Comparison of ENCODE assay signal across 8 cellular contexts in the genomic region with DNA sequence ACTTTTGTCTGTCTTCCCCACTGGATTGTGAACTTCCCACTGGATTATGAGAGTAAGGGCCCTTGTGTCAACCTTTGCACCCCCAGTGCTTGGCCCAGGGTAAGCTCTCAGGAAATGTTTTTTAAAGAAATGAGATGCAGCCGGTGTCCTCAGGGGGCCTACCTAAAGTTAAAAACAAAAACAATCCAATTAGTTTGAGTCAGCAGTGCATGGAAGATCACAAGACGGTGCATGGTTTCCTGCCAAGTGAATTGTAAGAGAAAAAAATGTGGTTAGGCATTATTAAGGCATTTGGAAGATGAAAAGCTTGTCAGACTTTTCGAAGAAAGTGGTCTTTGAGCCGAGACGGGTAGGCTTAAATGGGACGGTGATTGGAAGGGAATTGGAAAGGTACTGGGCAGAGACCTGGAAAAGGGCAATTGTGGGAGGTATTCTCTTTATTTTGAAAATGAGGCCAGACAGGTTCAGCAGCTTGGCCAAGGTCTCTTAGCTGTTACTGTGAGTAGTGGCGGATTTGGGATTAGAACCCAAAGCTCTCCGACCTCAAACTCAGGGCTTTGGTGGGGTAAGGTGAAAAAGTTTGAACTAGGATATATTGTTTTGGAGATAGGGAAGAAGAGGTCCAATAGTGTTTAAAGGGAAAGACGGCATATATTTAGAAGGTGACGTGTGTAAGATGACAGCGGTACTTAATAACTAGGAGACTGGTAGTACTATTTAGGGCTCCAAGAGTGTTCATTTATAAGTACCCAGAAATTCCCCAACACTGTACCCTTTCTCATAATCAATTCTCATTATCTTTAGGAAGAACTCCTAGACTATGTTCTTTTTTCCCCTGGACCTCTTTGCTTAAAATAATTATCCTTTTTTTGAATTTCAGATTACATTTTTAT. TPM values are rescaled to one million over a fixed set of nuclear protein-coding genes. Genes with fewer than 3 reads are reported as not detected.
DNase-seq lines count a peak whose midpoint lies in the region; ATAC-seq and TF ChIP-seq lines count a peak whose summit lies in the region.

No MANE protein-coding gene starts in this region.

- peak overlapping the region; percentile 96 for H3K27ac Mint-ChIP-seq in activated naive CD4-positive, alpha-beta T cell treated with anti-CD3 and anti-CD28 coated beads for 36 hours

- peak overlapping the region; percentile 99 for H3K4me3 Mint-ChIP-seq in activated naive CD4-positive, alpha-beta T cell treated with anti-CD3 and anti-CD28 coated beads for 36 hours

- H3K27ac ChIP-seq in KOPT-K1 (ENCODE audit: low read depth, low read length, poor library complexity, severe bottlenecking), result peak overlapping the region; percentile 81

- peaks cover 21% of the 10 kb centered on the region for H3K36me3 Mint-ChIP-seq in activated naive CD4-positive, alpha-beta T cell treated with anti-CD3 and anti-CD28 coated beads for 36 hours (ENCODE audit: low read depth)

- in situ Hi-C loops in KBM-7 (cut with MboI; ENCODE audit: low pct_unique_long_range_greater_than_20kb, low sequenced_read_pairs), result no loop called here

- CTCF ChIA-PET in activated naive CD4-positive, alpha-beta T cell treated with anti-CD3 and anti-CD28 coated beads for 36 hours (lab: Charles Lee), result interaction anchor here (1.1 to 1.6 kb wide), 3 partner anchors 12 to 16 kb away, joined by 3 to 6 read pairs (median 4); no protein-coding TSS in a partner anchor

- peak; percentile 27 for ATAC-seq in GM21526 (IDR thresholded peaks at IDR 0.05; ENCODE audit: low FRiP score, unreplicated experiment)
- ATAC-seq in omental fat pad (ENCODE audit: low FRiP score), result peak; percentile 69

- intact Hi-C loops in activated naive CD4-positive, alpha-beta T cell treated with anti-CD3 and anti-CD28 coated beads for 36 hours (cut with micrococcal nuclease), result loop anchor here (1.0 to 10.0 kb wide), 8 partner anchors 14 to 1550 kb away; a partner anchor contains a TSS

- peaks cover 48% of the 10 kb centered on the region for H3K4me1 Mint-ChIP-seq in activated naive CD4-positive, alpha-beta T cell treated with anti-CD3 and anti-CD28 coated beads for 36 hours (ENCODE audit: low read depth)

- no peaks in the 10 kb centered on the region for H3K9me3 Mint-ChIP-seq in activated naive CD4-positive, alpha-beta T cell treated with anti-CD3 and anti-CD28 coated beads for 36 hours

- DNase-seq in D341Med (ENCODE audit: low spot score) (peak; percentile 51), globus pallidus (ENCODE audit: low spot score) (peak; percentile 33), omental fat pad (ENCODE audit: low spot score) (no peak), activated gamma-delta T cell treated with Interleukin-2 at 50 U/mL for 16 hours (no peak), KBM-7 (no peak)
- DNase-seq in activated naive CD4-positive, alpha-beta T cell treated with anti-CD3 and anti-CD28 coated beads for 36 hours, result peak; percentile 65

- no peaks in the 10 kb centered on the region for H3K27me3 Mint-ChIP-seq in activated naive CD4-positive, alpha-beta T cell treated with anti-CD3 and anti-CD28 coated beads for 36 hours (ENCODE audit: low read depth)

- TF ChIP-seq CTCF in omental fat pad (IDR thresholded peaks at IDR 0.05), result no peak

- peaks cover 9% of the 10 kb centered on the region for H3K36me3 ChIP-seq in KOPT-K1 (ENCODE audit: insufficient read depth, low read length)

- no peaks in the 10 kb centered on the region for H3K9me3 ChIP-seq in KOPT-K1 (ENCODE audit: insufficient read depth, low read length, poor library complexity, severe bottlenecking)

RNA-seq across cellular contexts. Expression of a gene that starts 1.2 kb away (rescaled TPM):
- total RNA-seq in activated naive CD4-positive, alpha-beta T cell treated with anti-CD3 and anti-CD28 coated beads for 36 hours, result 10 to 100 TPM; 19.9 to 21.8 TPM
- total RNA-seq in omental fat pad, result 10 to 100 TPM in 3 of 4 donors, 1 to 10 TPM in 1; 7.2 to 26.6 (median 20.6) TPM

Comparison
In these comparisons a context has a peak if more than half of its experiments do, and no peak if none do; other contexts are left out.
1. DNase-seq: peak in D341Med (single experiment), activated naive CD4-positive, alpha-beta T cell treated with anti-CD3 and anti-CD28 coated beads for 36 hours (single experiment) and globus pallidus (single experiment); none in omental fat pad (single experiment), activated gamma-delta T cell treated with Interleukin-2 at 50 U/mL for 16 hours (single experiment) and KBM-7 (single experiment).